Comparison of ENCODE assay signal across 8 cellular contexts in the genomic region with DNA sequence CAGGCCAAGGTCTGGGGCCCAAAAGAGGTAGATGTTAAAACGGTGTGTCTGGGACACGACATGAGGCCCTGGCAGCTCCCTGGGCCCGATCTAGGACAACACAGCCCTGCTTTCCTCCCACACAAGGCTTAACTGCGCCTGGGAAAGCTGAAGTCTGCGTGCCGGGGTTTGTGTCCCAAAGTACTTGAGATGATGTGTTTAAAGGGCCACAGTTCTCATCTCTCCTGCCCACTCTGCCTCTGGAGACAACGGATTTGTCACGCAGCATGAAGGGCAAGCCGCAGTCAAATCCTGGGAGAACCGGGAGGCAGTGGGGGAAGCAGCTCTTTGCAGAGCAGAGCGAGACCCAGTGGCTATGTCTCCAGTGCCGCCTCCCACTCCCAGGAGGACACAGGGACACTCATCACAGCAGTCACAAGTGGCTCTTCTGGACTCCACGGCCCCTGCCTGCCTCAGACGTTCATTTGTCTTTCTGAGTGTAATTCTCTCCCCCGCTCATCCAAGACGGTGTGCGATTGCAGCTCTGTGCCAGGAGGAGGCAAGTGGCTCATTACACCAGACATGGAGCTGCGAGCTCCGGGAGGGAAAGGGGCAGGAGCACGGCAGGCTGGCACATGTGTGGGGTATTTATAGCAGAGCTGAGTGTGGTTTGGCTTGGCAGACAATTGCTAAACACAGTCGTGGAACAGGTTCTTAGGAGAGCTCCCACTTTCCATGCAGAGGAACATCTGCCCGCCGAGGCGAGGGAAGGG. TPM values are rescaled to one million over a fixed set of nuclear protein-coding genes. Genes with fewer than 3 reads are reported as not detected.
A peak's percentile ranks its signal among the peaks of the same experiment; 100 is the strongest.
DNase-seq lines count a peak whose midpoint lies in the region; ATAC-seq and TF ChIP-seq lines count a peak whose summit lies in the region.

No MANE protein-coding gene starts in this region.

- H3K36me3 ChIP-seq in thoracic aorta, result no peaks in the 10 kb centered on the region

- H3K27me3 ChIP-seq in thoracic aorta (replicated peaks; ENCODE audit: insufficient read depth), result no peaks in the 10 kb centered on the region

- H3K9me3 ChIP-seq in thoracic aorta, result no peaks in the 10 kb centered on the region

- DNase-seq in NCI-H128 (lab: John Stamatoyannopoulos, UW; ENCODE audit: unreplicated experiment), result peak; percentile 64
- DNase-seq in amniotic epithelial cell (ENCODE audit: low read depth), result peak; percentile 73
- DNase-seq in kidney glomerular epithelial cell (lab: John Stamatoyannopoulos, UW), result peak; percentile 62
- DNase-seq in thoracic aorta (ENCODE audit: low spot score), result no peak
- no peak for DNase-seq in HuH-7 (ENCODE audit: low spot score)
- no peak for DNase-seq in activated CD4-positive, alpha-beta T cell treated with anti-CD3 and anti-CD28 coated beads, Interleukin-2, amount 50 U/mL, for 48 hours
- no peak for DNase-seq in GF-D8 (lab: John Stamatoyannopoulos, UW)

- H3K4me3 ChIP-seq in thoracic aorta, result peak overlapping the region; percentile 68

- TF ChIP-seq CTCF in thoracic aorta (IDR thresholded peaks at IDR 0.05), result peak; percentile 21

- peak overlapping the region in 1 of 2 donors; percentile 40 for H3K27ac ChIP-seq in thoracic aorta

- peaks cover 0 to 17% of the 10 kb centered on the region in 2 donors for H3K4me1 ChIP-seq in thoracic aorta (ENCODE audit: control insufficient read depth in 1 of 2, low read depth in 2 of 2)

- ATAC-seq in thoracic aorta (ENCODE audit: insufficient number of reproducible peaks, low FRiP score, low read depth) (peak; percentile 39), GM19351 (IDR thresholded peaks at IDR 0.05; ENCODE audit: unreplicated experiment) (no peak)

RNA-seq across cellular contexts. Expression of a gene that starts 57.7 kb away (rescaled TPM):
- 10 to 100 TPM; 44.1 to 66.3 TPM for total RNA-seq in thoracic aorta

RNA-seq across cellular contexts. Expression of a gene that starts 58.8 kb away (rescaled TPM):
- not detected for total RNA-seq in thoracic aorta

Comparison
In these comparisons a context has a peak if more than half of its experiments do, and no peak if none do; other contexts are left out.
1. DNase-seq: peak in NCI-H128 (single experiment), amniotic epithelial cell (single experiment) and kidney glomerular epithelial cell (single experiment); none in thoracic aorta (single experiment), HuH-7 (single experiment), activated CD4-positive, alpha-beta T cell treated with anti-CD3 and anti-CD28 coated beads, Interleukin-2, amount 50 U/mL, for 48 hours (0 of 2) and GF-D8 (single experiment).